Comparison of ENCODE assay signal across 28 cellular contexts in the genomic region with DNA sequence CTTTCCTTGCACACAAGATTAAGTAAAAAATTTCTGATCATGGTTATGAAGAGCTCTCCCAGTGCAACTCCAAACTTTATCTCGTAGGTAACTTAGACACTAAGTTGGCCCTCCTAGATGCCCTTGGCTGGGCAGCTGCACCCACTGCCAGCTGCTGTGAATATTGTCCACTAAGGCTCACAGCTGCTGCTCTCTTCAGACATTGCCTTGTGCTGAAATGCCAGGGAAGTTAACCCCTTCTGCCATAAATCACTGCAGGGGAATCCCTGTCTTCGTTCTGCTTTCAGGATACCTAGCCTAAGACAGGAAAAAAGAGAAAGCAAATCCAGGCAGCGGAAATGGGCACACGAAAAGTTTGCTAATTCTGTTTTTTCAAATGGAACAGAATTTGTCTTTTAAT.
"Had no signal": no experiment of that assay in that cellular context is flagged by ENCODE, and none has a peak within 500 bp of the region (broad histone marks: within the 10 kb centered on the region; RNA-seq: fewer than 3 reads in every experiment).

No MANE protein-coding gene starts in this region.

- ATAC-seq: activated CD8-positive, alpha-beta memory T cell treated with anti-CD3 and anti-CD28 coated beads, Interleukin-2, amount 10 ng/mL, durations not matched to agents 7 days and 5 days; activated T-helper 17 cell treated with anti-CD3 and anti-CD28 coated beads, Interleukin-2, amount 50 U/mL, for 72 hours had no signal

- H3K36me3 Mint-ChIP-seq: activated CD8-positive, alpha-beta memory T cell treated with anti-CD3 and anti-CD28 coated beads, Interleukin-2, amount 10 ng/mL, durations not matched to agents 7 days and 5 days; activated naive CD4-positive, alpha-beta T cell treated with anti-CD3 and anti-CD28 coated beads, Interleukin-2, amount 50 U/mL, for 24 hours; activated naive CD8-positive, alpha-beta T cell treated with anti-CD3 and anti-CD28 coated beads, Interleukin-2, amount 10 ng/mL, durations not matched to agents 7 days and 5 days had no signal

- H3K27me3 Mint-ChIP-seq: activated CD4-positive, alpha-beta memory T cell treated with anti-CD3 and anti-CD28 coated beads, Interleukin-2, amount 10 ng/mL, durations not matched to agents 7 days and 5 days; activated CD8-positive, alpha-beta memory T cell treated with anti-CD3 and anti-CD28 coated beads, Interleukin-2, amount 10 ng/mL, durations not matched to agents 7 days and 5 days; activated naive CD8-positive, alpha-beta T cell treated with anti-CD3 and anti-CD28 coated beads, Interleukin-2, amount 10 ng/mL, durations not matched to agents 7 days and 5 days; central memory CD8-positive, alpha-beta T cell had no signal

- H3K4me3 Mint-ChIP-seq: activated CD4-positive, alpha-beta memory T cell treated with anti-CD3 and anti-CD28 coated beads, Interleukin-2, amount 10 ng/mL, durations not matched to agents 7 days and 5 days; activated CD8-positive, alpha-beta memory T cell treated with anti-CD3 and anti-CD28 coated beads, Interleukin-2, amount 10 ng/mL, durations not matched to agents 7 days and 5 days; activated naive CD4-positive, alpha-beta T cell treated with anti-CD3 and anti-CD28 coated beads, Interleukin-2, amount 50 U/mL, for 24 hours; activated naive CD8-positive, alpha-beta T cell treated with anti-CD3 and anti-CD28 coated beads, Interleukin-2, amount 10 ng/mL, durations not matched to agents 7 days and 5 days; activated T-helper 17 cell treated with anti-CD3 and anti-CD28 coated beads, Interleukin-2, amount 50 U/mL, for 72 hours; central memory CD8-positive, alpha-beta T cell had no signal

- H3K9me3 Mint-ChIP-seq: activated CD4-positive, alpha-beta memory T cell treated with anti-CD3 and anti-CD28 coated beads, Interleukin-2, amount 10 ng/mL, durations not matched to agents 7 days and 5 days; activated naive CD4-positive, alpha-beta T cell treated with anti-CD3 and anti-CD28 coated beads, Interleukin-2, amount 50 U/mL, for 24 hours; activated naive CD8-positive, alpha-beta T cell treated with anti-CD3 and anti-CD28 coated beads, Interleukin-2, amount 10 ng/mL, durations not matched to agents 7 days and 5 days; activated T-helper 17 cell treated with anti-CD3 and anti-CD28 coated beads, Interleukin-2, amount 50 U/mL, for 72 hours; central memory CD8-positive, alpha-beta T cell had no signal

- DNase-seq: activated CD4-positive, alpha-beta memory T cell treated with anti-CD3 and anti-CD28 coated beads, Interleukin-2, amount 10 ng/mL, durations not matched to agents 7 days and 5 days; activated CD4-positive, alpha-beta T cell treated with anti-CD3 and anti-CD28 coated beads for 1 hour; activated CD4-positive, alpha-beta T cell treated with anti-CD3 and anti-CD28 coated beads for 48 hours; activated CD4-positive, CD25-positive, alpha-beta regulatory T cell; activated CD8-positive, alpha-beta memory T cell treated with anti-CD3 and anti-CD28 coated beads for 24 hours; activated CD8-positive, alpha-beta memory T cell treated with anti-CD3 and anti-CD28 coated beads, Interleukin-2, amount 10 ng/mL, durations not matched to agents 7 days and 5 days; activated CD8-positive, alpha-beta memory T cell treated with anti-CD3 and anti-CD28 coated beads, Interleukin-2, amount 50 U/mL, for 48 hours; activated gamma-delta T cell; activated naive CD4-positive, alpha-beta T cell treated with Interleukin-2 at 50 U/mL for 16 hours; activated naive CD8-positive, alpha-beta T cell treated with anti-CD3 and anti-CD28 coated beads, Interleukin-2, amount 10 ng/mL, durations not matched to agents 7 days and 5 days; activated T-cell treated with anti-CD3 and anti-CD28 coated beads, Interleukin-2, amount 50 U/mL, for 48 hours; amygdala; NCI-H1105; NCI-H1417 treated with DMSO at 0.1 percent for 48 hours; NCI-H1930; NCI-H2081 treated with DMSO at 0.1 percent for 48 hours; NCI-H226; NCI-H446 treated with DMSO at 0.1 percent for 48 hours; NCI-H524; NCI-H69; NCI-H82; PC-9; Right ventricle myocardium superior; T1000; WERI-Rb-1 had no signal

- H3K4me1 Mint-ChIP-seq: activated CD4-positive, alpha-beta memory T cell treated with anti-CD3 and anti-CD28 coated beads, Interleukin-2, amount 10 ng/mL, durations not matched to agents 7 days and 5 days; activated CD8-positive, alpha-beta memory T cell treated with anti-CD3 and anti-CD28 coated beads, Interleukin-2, amount 10 ng/mL, durations not matched to agents 7 days and 5 days; activated naive CD4-positive, alpha-beta T cell treated with anti-CD3 and anti-CD28 coated beads, Interleukin-2, amount 50 U/mL, for 24 hours; activated naive CD8-positive, alpha-beta T cell treated with anti-CD3 and anti-CD28 coated beads, Interleukin-2, amount 10 ng/mL, durations not matched to agents 7 days and 5 days; activated T-helper 17 cell treated with anti-CD3 and anti-CD28 coated beads, Interleukin-2, amount 50 U/mL, for 72 hours; central memory CD8-positive, alpha-beta T cell had no signal

- H3K27ac Mint-ChIP-seq: activated CD4-positive, alpha-beta memory T cell treated with anti-CD3 and anti-CD28 coated beads, Interleukin-2, amount 10 ng/mL, durations not matched to agents 7 days and 5 days; activated CD8-positive, alpha-beta memory T cell treated with anti-CD3 and anti-CD28 coated beads, Interleukin-2, amount 10 ng/mL, durations not matched to agents 7 days and 5 days; activated naive CD4-positive, alpha-beta T cell treated with anti-CD3 and anti-CD28 coated beads, Interleukin-2, amount 50 U/mL, for 24 hours; activated naive CD8-positive, alpha-beta T cell treated with anti-CD3 and anti-CD28 coated beads, Interleukin-2, amount 10 ng/mL, durations not matched to agents 7 days and 5 days; activated T-helper 17 cell treated with anti-CD3 and anti-CD28 coated beads, Interleukin-2, amount 50 U/mL, for 72 hours had no signal
